2 cellular contexts compared by ENCODE assay signal in the genomic region with DNA sequence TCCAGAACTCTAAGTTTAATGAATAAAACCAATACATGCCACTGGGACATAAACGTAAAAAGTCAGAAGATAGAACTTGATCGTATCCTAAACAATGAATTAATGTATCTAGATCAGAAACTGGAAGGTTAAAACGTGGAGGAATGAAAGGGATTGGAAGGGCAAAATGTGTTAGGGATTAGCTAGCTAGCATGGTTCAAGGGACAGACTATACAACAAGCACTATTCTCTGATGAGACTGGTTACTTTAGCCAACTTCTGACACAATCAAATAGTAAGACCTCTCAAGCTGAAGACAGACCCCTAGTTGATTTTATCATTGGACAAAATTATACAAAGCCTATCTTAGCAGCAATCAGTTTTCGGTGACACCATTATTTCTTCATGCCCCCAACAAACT.
TF ChIP-seq lines count a peak whose summit lies in the region.

No MANE protein-coding gene starts in this region.

TF ChIP-seq in HEK293, 187 proteins besides CTCF, POLR2A, EP300 and RAD21:
- no peak for TF ChIP-seq ZNF335 (tag by site-specific recombination; conservative IDR thresholded peaks at IDR 0.05)
- TF ChIP-seq ZNF677 (tag by site-specific recombination; IDR thresholded peaks at IDR 0.05): no peak
- no peak for TF ChIP-seq MYNN (tag by site-specific recombination; IDR thresholded peaks at IDR 0.05; ENCODE audit: borderline replicate concordance)
- TF ChIP-seq ZNF585B (tag by site-specific recombination; IDR thresholded peaks at IDR 0.05): peak; percentile 82

TF ChIP-seq in K562, 482 proteins besides CTCF, POLR2A, EP300 and RAD21:
- TF ChIP-seq ELF1 (tag; IDR thresholded peaks at IDR 0.05): no peak
- no peak for TF ChIP-seq NFE2L1 (tag; IDR thresholded peaks at IDR 0.05; ENCODE audit: borderline replicate concordance, low read depth)
- TF ChIP-seq CBX8 (IDR thresholded peaks at IDR 0.05; ENCODE audit: borderline replicate concordance, extremely low read depth, low read depth, low read length, poor library complexity, severe bottlenecking): no peak
- TF ChIP-seq, protein P1, sequence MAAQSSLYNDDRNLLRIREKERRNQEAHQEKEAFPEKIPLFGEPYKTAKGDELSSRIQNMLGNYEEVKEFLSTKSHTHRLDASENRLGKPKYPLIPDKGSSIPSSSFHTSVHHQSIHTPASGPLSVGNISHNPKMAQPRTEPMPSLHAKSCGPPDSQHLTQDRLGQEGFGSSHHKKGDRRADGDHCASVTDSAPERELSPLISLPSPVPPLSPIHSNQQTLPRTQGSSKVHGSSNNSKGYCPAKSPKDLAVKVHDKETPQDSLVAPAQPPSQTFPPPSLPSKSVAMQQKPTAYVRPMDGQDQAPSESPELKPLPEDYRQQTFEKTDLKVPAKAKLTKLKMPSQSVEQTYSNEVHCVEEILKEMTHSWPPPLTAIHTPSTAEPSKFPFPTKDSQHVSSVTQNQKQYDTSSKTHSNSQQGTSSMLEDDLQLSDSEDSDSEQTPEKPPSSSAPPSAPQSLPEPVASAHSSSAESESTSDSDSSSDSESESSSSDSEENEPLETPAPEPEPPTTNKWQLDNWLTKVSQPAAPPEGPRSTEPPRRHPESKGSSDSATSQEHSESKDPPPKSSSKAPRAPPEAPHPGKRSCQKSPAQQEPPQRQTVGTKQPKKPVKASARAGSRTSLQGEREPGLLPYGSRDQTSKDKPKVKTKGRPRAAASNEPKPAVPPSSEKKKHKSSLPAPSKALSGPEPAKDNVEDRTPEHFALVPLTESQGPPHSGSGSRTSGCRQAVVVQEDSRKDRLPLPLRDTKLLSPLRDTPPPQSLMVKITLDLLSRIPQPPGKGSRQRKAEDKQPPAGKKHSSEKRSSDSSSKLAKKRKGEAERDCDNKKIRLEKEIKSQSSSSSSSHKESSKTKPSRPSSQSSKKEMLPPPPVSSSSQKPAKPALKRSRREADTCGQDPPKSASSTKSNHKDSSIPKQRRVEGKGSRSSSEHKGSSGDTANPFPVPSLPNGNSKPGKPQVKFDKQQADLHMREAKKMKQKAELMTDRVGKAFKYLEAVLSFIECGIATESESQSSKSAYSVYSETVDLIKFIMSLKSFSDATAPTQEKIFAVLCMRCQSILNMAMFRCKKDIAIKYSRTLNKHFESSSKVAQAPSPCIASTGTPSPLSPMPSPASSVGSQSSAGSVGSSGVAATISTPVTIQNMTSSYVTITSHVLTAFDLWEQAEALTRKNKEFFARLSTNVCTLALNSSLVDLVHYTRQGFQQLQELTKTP (IDR thresholded peaks at IDR 0.05; ENCODE audit: low read depth in 1 of 2, partially characterized antibody in 2 of 2): no peak
- no peak for TF ChIP-seq ZNF174 (CRISPR knock-in tag; IDR thresholded peaks at IDR 0.05)
- TF ChIP-seq OTX1 (CRISPR knock-in tag; IDR thresholded peaks at IDR 0.05): no peak
- TF ChIP-seq SRSF7 (optimal IDR thresholded peaks at IDR 0.05; ENCODE audit: low read depth, low read length): no peak
- TF ChIP-seq RBM15 (IDR thresholded peaks at IDR 0.05; ENCODE audit: insufficient read depth, low read length): no peak
